14 cellular contexts compared by ENCODE assay signal in the genomic region with DNA sequence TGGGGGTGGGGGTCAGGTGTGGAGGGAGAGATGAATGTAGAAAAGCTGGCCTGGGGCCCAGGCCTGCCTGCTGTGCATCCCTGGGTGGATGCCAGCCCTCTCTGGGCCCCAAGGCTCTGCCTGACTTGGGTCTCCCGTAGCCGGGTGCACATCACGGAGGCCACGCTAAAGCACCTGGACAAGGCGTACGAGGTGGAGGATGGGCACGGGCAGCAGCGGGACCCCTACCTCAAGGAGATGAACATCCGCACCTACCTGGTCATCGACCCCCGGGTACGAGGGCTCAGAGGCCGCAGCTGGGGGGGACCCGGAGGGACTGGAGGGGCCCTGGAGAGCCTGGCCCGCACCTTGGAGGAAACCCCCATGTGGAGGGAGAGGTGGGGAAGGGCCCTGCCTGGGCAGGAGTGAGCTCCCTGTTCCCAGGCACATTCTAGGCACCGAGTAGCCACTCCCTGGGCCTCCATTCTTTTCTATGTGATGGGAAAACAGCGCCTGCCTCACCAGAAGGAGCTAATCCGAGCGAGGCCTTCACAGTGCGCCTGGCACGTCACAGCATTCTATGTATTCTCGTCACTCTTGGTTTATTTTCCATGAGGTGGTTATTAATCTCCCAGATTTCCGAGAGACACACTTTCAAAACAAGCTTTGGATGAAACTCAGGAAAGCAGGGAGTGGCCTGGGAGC. TPM values are rescaled to one million over a fixed set of nuclear protein-coding genes. Genes with fewer than 3 reads are reported as not detected.
A peak's percentile ranks its signal among the peaks of the same experiment; 100 is the strongest.
DNase-seq lines count a peak whose midpoint lies in the region; ATAC-seq and TF ChIP-seq lines count a peak whose summit lies in the region.
"Had no signal": no experiment of that assay in that cellular context is flagged by ENCODE, and none has a peak within 500 bp of the region (broad histone marks: within the 10 kb centered on the region; RNA-seq: fewer than 3 reads in every experiment).

No MANE protein-coding gene starts in this region.

- H3K27me3 ChIP-seq in GM23248 (replicated peaks; ENCODE audit: insufficient read depth) (no peaks in the 10 kb centered on the region), spleen (replicated peaks in 1 of 7) (no peaks in the 10 kb centered on the region)

- peaks cover 63% of the 10 kb centered on the region for H3K36me3 Mint-ChIP-seq in activated B cell treated with CpG ODN at 0.5 μM for 24 hours (ENCODE audit: low read depth)
- H3K36me3 Mint-ChIP-seq: brain had no signal

- no peaks in the 10 kb centered on the region for H3K9me3 Mint-ChIP-seq in activated B cell treated with CpG ODN at 0.5 μM for 24 hours
- H3K9me3 Mint-ChIP-seq: brain had no signal

- ATAC-seq in activated B cell treated with CpG ODN at 0.5 μM for 24 hours (ENCODE audit: low read depth) = no peak
- no peak for ATAC-seq in left ventricle myocardium superior
- no peak for ATAC-seq in GM19023 (IDR thresholded peaks at IDR 0.05; ENCODE audit: unreplicated experiment)

- H3K9ac ChIP-seq in GM23248 = peak overlapping the region; percentile 80

- H2AFZ ChIP-seq in GM23248 = peak overlapping the region; percentile 76

- DNase-seq in GM23248 (peak; percentile 90), activated B cell treated with CpG ODN at 0.5 μM for 24 hours (peak; percentile 9), left ventricle myocardium superior (peak; percentile 12), spleen (peak; percentile 70), T-helper 1 cell (no peak)
- no peak for DNase-seq in stimulated activated CD4-positive, alpha-beta T cell treated with anti-CD3 and anti-CD28 coated beads, Interleukin-15, amount 100 ng/mL, for 24 hours
- DNase-seq: activated CD4-positive, alpha-beta T cell treated with anti-CD3 and anti-CD28 coated beads for 48 hours; Calu3; midbrain; stimulated activated CD4-positive, alpha-beta T cell treated with anti-CD3 and anti-CD28 coated beads, Interleukin-4, amount 100 ng/mL, for 24 hours had no signal

- no peaks in the 10 kb centered on the region for H3K79me2 ChIP-seq in GM23248 (ENCODE audit: insufficient read depth)

- peak overlapping the region; percentile 35; the same call in 1 of the 2 replicates for H3K4me3 ChIP-seq in GM23248
- no peak overlapping the region for H3K4me3 ChIP-seq in spleen

- H3K9me3 ChIP-seq in GM23248 (ENCODE audit: low read depth) = no peaks in the 10 kb centered on the region
- H3K9me3 ChIP-seq in spleen = no peaks in the 10 kb centered on the region

- no peak overlapping the region for H3K4me3 Mint-ChIP-seq in activated B cell treated with CpG ODN at 0.5 μM for 24 hours
- H3K4me3 Mint-ChIP-seq: brain had no signal

- intact Hi-C loops in activated B cell treated with CpG ODN at 0.5 μM for 24 hours (cut with micrococcal nuclease) = no loop called here
- intact Hi-C loops in left ventricle myocardium superior (cut with micrococcal nuclease) = no loop called here
- intact Hi-C loops in spleen (cut with DNase I; ENCODE audit: low total_unique reads) = no loop called here

- CTCF ChIA-PET in activated B cell treated with CpG ODN at 0.5 μM for 24 hours (lab: Charles Lee) = no interaction called here

- no peak for TF ChIP-seq CTCF in activated B cell treated with CpG ODN at 0.5 μM for 24 hours (IDR thresholded peaks at IDR 0.05)
- TF ChIP-seq CTCF in spleen (IDR thresholded peaks at IDR 0.05 in 8 of 11, conservative IDR thresholded peaks at IDR 0.05 in 3 of 11) = no peak

- peaks cover 4% of the 10 kb centered on the region; the same call in 1 of the 2 replicates for H3F3A ChIP-seq in GM23248 (ENCODE audit: insufficient read depth)

- H3K27me3 Mint-ChIP-seq in activated B cell treated with CpG ODN at 0.5 μM for 24 hours = no peaks in the 10 kb centered on the region
- H3K27me3 Mint-ChIP-seq: brain, progenitor cell of endocrine pancreas had no signal

- H3K4me1 ChIP-seq in GM23248 (ENCODE audit: insufficient read depth) (peaks cover 14% of the 10 kb centered on the region), spleen (peaks cover 0 to 23% (median 9%) of the 10 kb centered on the region in 6 donors)

- H4K20me1 ChIP-seq in GM23248 (ENCODE audit: insufficient read depth) = no peaks in the 10 kb centered on the region

- WGBS in GM23248 (ENCODE audit: low coverage in 1 of 2, low lambda C conversion rate in 2 of 2, missing lambda C conversion rate in 2 of 2), 2 experiments = 72 to 73% methylated on average over 23 of the region's 23 CpGs
- 93 to 97% (median 96%) methylated on average over 23 of the region's 23 CpGs for WGBS in spleen, 5 donors

- H3K4me2 ChIP-seq in GM23248 (ENCODE audit: unreplicated experiment) = peak overlapping the region; percentile 30

- in situ Hi-C loops in GM23248 (cut with MboI) = no loop called here

- POLR2A ChIA-PET in activated B cell treated with CpG ODN at 0.5 μM for 24 hours (lab: Charles Lee) = no interaction called here

- H3K4me1 Mint-ChIP-seq in activated B cell treated with CpG ODN at 0.5 μM for 24 hours = no peaks in the 10 kb centered on the region

- H3K27ac ChIP-seq in GM23248 = peak overlapping the region; percentile 97
- no peak overlapping the region for H3K27ac ChIP-seq in spleen
- H3K27ac ChIP-seq: HL-60 had no signal

- no peak overlapping the region for H3K27ac Mint-ChIP-seq in activated B cell treated with CpG ODN at 0.5 μM for 24 hours
- H3K27ac Mint-ChIP-seq: brain had no signal

- H3K9me2 ChIP-seq in GM23248 (ENCODE audit: insufficient read depth) = no peaks in the 10 kb centered on the region

- no peak for TF ChIP-seq POLR2A in spleen (IDR thresholded peaks at IDR 0.05)

- H3K36me3 ChIP-seq in GM23248 (ENCODE audit: low read depth) (no peaks in the 10 kb centered on the region; the same call in 1 of the 2 replicates), spleen (peaks cover 0 to 100% (median 84%) of the 10 kb centered on the region in 6 donors)

RNA-seq across cellular contexts. Expression of a gene that starts 34.7 kb away (rescaled TPM):
- 87.4 and 90.5 TPM in 2 replicates for total RNA-seq in GM23248 (2014; rRNA removed; shearing (Covaris generic))
- 31.9 and 32.7 TPM in 2 replicates for polyA plus RNA-seq in GM23248 (2016; fragmentation: Nextera tagmentation; extraction: Ambion mirVana)
- total RNA-seq in activated B cell treated with CpG ODN at 0.5 μM for 24 hours = 109 and 128 TPM in 2 replicates
- 8.3 TPM for total RNA-seq in left ventricle myocardium superior
- total RNA-seq in spleen = 100 to 1,000 TPM in 5 of 7 donors, 10 to 100 TPM in 2; 68.6 to 158 (median 126) TPM
- polyA plus RNA-seq in spleen = 10 to 100 TPM in 2 of 3 donors, 1 to 10 TPM in 1; 9.8 to 32.3 (median 16.3) TPM

Comparison
In these comparisons a context has a peak if more than half of its experiments do, and no peak if none do; other contexts are left out.
1. DNase-seq: peak in GM23248 (single experiment), activated B cell treated with CpG ODN at 0.5 μM for 24 hours (single experiment), left ventricle myocardium superior (single experiment) and spleen (single experiment); none in stimulated activated CD4-positive, alpha-beta T cell treated with anti-CD3 and anti-CD28 coated beads, Interleukin-15, amount 100 ng/mL, for 24 hours (single experiment) and T-helper 1 cell (0 of 5).